8 cellular contexts compared by ENCODE assay signal in genomic region chr22:30426395-30427353, GRCh38. TPM values are rescaled to one million over a fixed set of nuclear protein-coding genes. Genes with fewer than 3 reads are reported as not detected.
A peak's percentile ranks its signal among the peaks of the same experiment; 100 is the strongest.
DNase-seq lines count a peak whose midpoint lies in the region; ATAC-seq and TF ChIP-seq lines count a peak whose summit lies in the region.

No MANE protein-coding gene starts in this region.

- H3K36me3 ChIP-seq in adipocyte (ENCODE audit: control insufficient read depth, insufficient read depth, low read length, severe bottlenecking), result peaks cover 4% of the 10 kb centered on the region
- H3K36me3 ChIP-seq in prostate gland, result no peaks in the 10 kb centered on the region
- no peaks in the 10 kb centered on the region for H3K36me3 ChIP-seq in upper lobe of right lung

- no peaks in the 10 kb centered on the region for H3K27me3 Mint-ChIP-seq in T-cell

- H3K27ac Mint-ChIP-seq in T-cell, result peak overlapping the region; percentile 82 to 84

- H3K9ac ChIP-seq in adipocyte (ENCODE audit: low read length), result peak overlapping the region; percentile 93

- POLR2A ChIA-PET in T-cell (lab: Charles Lee), result interaction anchor here in 1 of 2 donors (0.6 to 1.0 kb wide), 2 partner anchors 11 to 857 kb away, joined by 3 read pairs; no protein-coding TSS in a partner anchor

- peak overlapping the region; percentile 83 for H3K4me3 ChIP-seq in adipocyte (ENCODE audit: low read length)
- peak overlapping the region; percentile 34 to 42 for H3K4me3 ChIP-seq in prostate gland
- H3K4me3 ChIP-seq in upper lobe of right lung, result peak overlapping the region; percentile 74

- no peaks in the 10 kb centered on the region for H3K9me3 Mint-ChIP-seq in T-cell

- no peak for TF ChIP-seq POLR2A in prostate gland (IDR thresholded peaks at IDR 0.05)

- WGBS in prostate gland, result 55% methylated on average over 27 of the region's 29 CpGs

- H3K4me1 Mint-ChIP-seq in T-cell, result peaks cover 46 to 55% (median 51%) of the 10 kb centered on the region in 3 donors

- DNase-seq in ELR (ENCODE audit: low read depth) (peak; percentile 88), NCI-H128 (lab: John Stamatoyannopoulos, UW; ENCODE audit: unreplicated experiment) (peak; percentile 19), T-cell (peak; percentile 74 to 92 (median 87)), adipocyte (ENCODE audit: low read depth) (peak; percentile 88), left cardiac atrium (peak; percentile 90), prostate gland (ENCODE audit: low spot score) (peak; percentile 82), upper lobe of right lung (peak; percentile 93)

- H3K27me3 ChIP-seq in adipocyte (replicated peaks; ENCODE audit: control insufficient read depth, insufficient read depth, low read length) (no peaks in the 10 kb centered on the region), prostate gland (replicated peaks; ENCODE audit: insufficient read depth) (no peaks in the 10 kb centered on the region), upper lobe of right lung (no peaks in the 10 kb centered on the region)

- ATAC-seq in T-cell (replicated peaks in 1 of 4) (peak; percentile 33 to 46 (median 40)), left cardiac atrium (peak; percentile 23 to 25), upper lobe of right lung (peak; percentile 69), GM21515 (IDR thresholded peaks at IDR 0.05; ENCODE audit: unreplicated experiment) (no peak)

- TF ChIP-seq CTCF in prostate gland (IDR thresholded peaks at IDR 0.05) (peak; percentile 23 to 85 (median 77)), upper lobe of right lung (IDR thresholded peaks at IDR 0.05) (peak; percentile 67)

- H3K9me3 ChIP-seq in adipocyte (ENCODE audit: control insufficient read depth, low read length) (no peaks in the 10 kb centered on the region), prostate gland (no peaks in the 10 kb centered on the region), upper lobe of right lung (no peaks in the 10 kb centered on the region)

- peak overlapping the region; percentile 90 to 95 (median 92) for H3K4me3 Mint-ChIP-seq in T-cell

- peaks cover 11% of the 10 kb centered on the region for H3K36me3 Mint-ChIP-seq in T-cell

- CTCF ChIA-PET in T-cell (lab: Charles Lee), result interaction anchor here (0.6 to 1.7 kb wide), 10 partner anchors 10 to 138 kb away, joined by 3 to 6 read pairs (median 4); partner anchors contain the start of genes CASTOR1 (in 1 of the 2) and SEC14L2 (in 1 of the 2)

- H3K4me1 ChIP-seq in adipocyte (ENCODE audit: control insufficient read depth, insufficient read depth, low read length) (peaks cover 33% of the 10 kb centered on the region), prostate gland (replicated peaks) (peaks cover 18% of the 10 kb centered on the region), upper lobe of right lung (peaks cover 34% of the 10 kb centered on the region)

- intact Hi-C loops in left cardiac atrium (cut with DNase I), result loop anchor here in 1 of 2 donors (5.0 kb wide), 1 partner anchor 34 kb away; no protein-coding TSS in a partner anchor
- intact Hi-C loops in prostate gland (cut with DNase I), result no loop called here
- intact Hi-C loops in upper lobe of right lung (cut with DNase I), result no loop called here

- H3K27ac ChIP-seq in prostate gland (peak overlapping the region; percentile 64 to 95), upper lobe of right lung (peak overlapping the region; percentile 65)

RNA-seq across cellular contexts. Expression of gene MTFP1, which starts 1.1 kb away (rescaled TPM):
- total RNA-seq in T-cell (10 to 100 TPM; 22.7 to 59.2 (median 29.4) TPM), left cardiac atrium (10 to 100 TPM; 21.4 to 33.8 TPM), prostate gland (10 to 100 TPM; 14.1 to 28.1 TPM), upper lobe of right lung (11.3 TPM)

RNA-seq across cellular contexts. Expression of gene SEC14L2, which starts 29.9 kb away (rescaled TPM):
- total RNA-seq in T-cell (10 to 100 TPM; 10.9 to 87.9 (median 15.8) TPM), left cardiac atrium (1 to 10 TPM; 2.1 to 5.7 TPM), prostate gland (10 to 100 TPM; 16.8 to 31.1 TPM), upper lobe of right lung (7.1 TPM)

RNA-seq across cellular contexts. Expression of gene RNF215, which starts 39.5 kb away (rescaled TPM):
- 1 to 10 TPM; 6.2 to 8.4 (median 6.3) TPM for total RNA-seq in T-cell
- total RNA-seq in left cardiac atrium, result 10 to 100 TPM in 1 of 2 donors, 1 to 10 TPM in 1; 7.5 to 12.9 TPM
- total RNA-seq in prostate gland, result 10 to 100 TPM; 18.1 to 20.0 TPM
- total RNA-seq in upper lobe of right lung, result 16.5 TPM

RNA-seq across cellular contexts. Expression of gene SEC14L3, which starts 45.1 kb away (rescaled TPM):
- total RNA-seq in T-cell (not detected), left cardiac atrium (not detected), prostate gland (not detected), upper lobe of right lung (not detected)

Comparison
In these comparisons a context has a peak if more than half of its experiments do, and no peak if none do; other contexts are left out.
1. DNase-seq: peak in every context shown above with its lines; median percentile 93 in upper lobe of right lung; 90 in left cardiac atrium; 88 in ELR; 88 in adipocyte; 87 in T-cell; 82 in prostate gland; 19 in NCI-H128.